In genomic region chr1:187959062-187959461, GRCh38 we compare ENCODE assay signal across 16 cellular contexts.
DNase-seq lines count a peak whose midpoint lies in the region; ATAC-seq, FAIRE-seq and TF ChIP-seq lines count a peak whose summit lies in the region.
"Had no signal": no experiment of that assay in that cellular context is flagged by ENCODE, and none has a peak within 500 bp of the region (broad histone marks: within the 10 kb centered on the region; RNA-seq: fewer than 3 reads in every experiment).

No MANE protein-coding gene starts in this region.

- POLR2A ChIA-PET in GM12878 (lab: Charles Lee): no interaction called here
- POLR2A ChIA-PET in activated CD4-positive, alpha-beta T cell treated with anti-CD3 and anti-CD28 coated beads for 36 hours (lab: Charles Lee): no interaction called here

- SMC1A ChIA-PET in GM12878 (lab: Charles Lee; ENCODE audit: uncharacterized antibody, unreplicated experiment): interaction anchor here (1.0 to 1.1 kb wide), 2 partner anchors 13 to 30 kb away, joined by 3 to 4 read pairs; no protein-coding TSS in a partner anchor

- 50% methylated on average over 3 of the region's 3 CpGs for whole genome bisulfite sequencing in GM12878 (ENCODE audit: insufficient coverage, insufficient replicate concordance, low lambda C conversion rate, missing lambda C conversion rate)

- no peak overlapping the region for H3K4me3 ChIP-seq in GM12878
- H3K4me3 ChIP-seq: BLaER1 treated with 17β-estradiol and CSF1 and Interleukin-3, amounts not matched to agents 10 nM and 100 nM had no signal

- H3K27me3 Mint-ChIP-seq in activated CD4-positive, alpha-beta T cell treated with anti-CD3 and anti-CD28 coated beads for 36 hours: no peaks in the 10 kb centered on the region
- H3K27me3 Mint-ChIP-seq: CD4-positive, CD25-positive, alpha-beta regulatory T cell had no signal

- no peak for TF ChIP-seq CTCF in D721Med (IDR thresholded peaks at IDR 0.05; ENCODE audit: insufficient read depth, missing control alignments)
- no peak for TF ChIP-seq CTCF in GM12878 (IDR thresholded peaks at IDR 0.05 in 2 of 3, conservative IDR thresholded peaks at IDR 0.05 in 1 of 3; ENCODE audit: control insufficient read depth in 2 of 3, extremely low read depth in 1 of 3, insufficient read depth in 1 of 3, low read depth in 3 of 3, low read length in 3 of 3)

- H3K9me3 ChIP-seq in GM12878 (replicated peaks; ENCODE audit: control insufficient read depth, insufficient read depth, low read length): no peaks in the 10 kb centered on the region

- H4K20me1 ChIP-seq in GM12878 (ENCODE audit: control insufficient read depth, insufficient read depth): no peaks in the 10 kb centered on the region
- H4K20me1 ChIP-seq: BLaER1 treated with 17β-estradiol and CSF1 and Interleukin-3, amounts not matched to agents 10 nM and 100 nM had no signal

- H3K36me3 ChIP-seq in GM12878 (ENCODE audit: control insufficient read depth in 2 of 2, insufficient read depth in 2 of 2, low read length in 1 of 2): no peaks in the 10 kb centered on the region
- H3K36me3 ChIP-seq: BLaER1 treated with 17β-estradiol and CSF1 and Interleukin-3, amounts not matched to agents 10 nM and 100 nM had no signal

- H3K9me3 Mint-ChIP-seq in activated CD4-positive, alpha-beta T cell treated with anti-CD3 and anti-CD28 coated beads for 36 hours (ENCODE audit: low read depth): peaks cover 3% of the 10 kb centered on the region

- H3K27ac ChIP-seq in GM12878 (ENCODE audit: control insufficient read depth, insufficient read depth): no peak overlapping the region
- H3K27ac ChIP-seq: BLaER1 treated with 17β-estradiol and CSF1 and Interleukin-3, amounts not matched to agents 10 nM and 100 nM had no signal

- in situ Hi-C loops in GM12878 (cut with MboI): no loop called here

- H3K4me2 ChIP-seq in GM12878 (ENCODE audit: control insufficient read depth, insufficient read depth): no peak overlapping the region
- H3K4me2 ChIP-seq: BLaER1 treated with 17β-estradiol and CSF1 and Interleukin-3, amounts not matched to agents 10 nM and 100 nM had no signal

- DNase-seq in D721Med (ENCODE audit: insufficient read length, low spot score) (no peak), MV-4-11 (lab: John Stamatoyannopoulos, UW) (peak; percentile 6), GM12878 (ENCODE audit: low read depth, low spot score) (no peak), GM12892 (ENCODE audit: insufficient read length) (no peak)
- no peak for DNase-seq in activated CD4-positive, alpha-beta T cell treated with anti-CD3 and anti-CD28 coated beads for 36 hours
- DNase-seq: 8988T; ACHN; CD4-positive, CD25-positive, alpha-beta regulatory T cell; DMS 273 treated with DMSO at 0.1 percent for 48 hours; GOT3; H9; IMR-90; KBM-7 had no signal

- intact Hi-C loops in GM12878 (cut with micrococcal nuclease; ENCODE audit: unreplicated experiment): no loop called here
- intact Hi-C loops in activated CD4-positive, alpha-beta T cell treated with anti-CD3 and anti-CD28 coated beads for 36 hours (cut with DNase I, micrococcal nuclease): no loop called here

- no peaks in the 10 kb centered on the region for H3K4me1 ChIP-seq in GM12878 (ENCODE audit: control insufficient read depth, insufficient read depth, low read length)
- H3K4me1 ChIP-seq: BLaER1 treated with 17β-estradiol and CSF1 and Interleukin-3, amounts not matched to agents 10 nM and 100 nM had no signal

- TF ChIP-seq RAD21 in GM12878 (IDR thresholded peaks at IDR 0.05; ENCODE audit: insufficient read depth, low read depth, low read length): no peak

- no peaks in the 10 kb centered on the region for H3K4me1 Mint-ChIP-seq in activated CD4-positive, alpha-beta T cell treated with anti-CD3 and anti-CD28 coated beads for 36 hours
- H3K4me1 Mint-ChIP-seq: CD4-positive, CD25-positive, alpha-beta regulatory T cell had no signal

- H3K27ac Mint-ChIP-seq in activated CD4-positive, alpha-beta T cell treated with anti-CD3 and anti-CD28 coated beads for 36 hours: no peak overlapping the region
- H3K27ac Mint-ChIP-seq: CD4-positive, CD25-positive, alpha-beta regulatory T cell; H9 had no signal

- H2AFZ ChIP-seq in GM12878 (ENCODE audit: control insufficient read depth, low read depth, low read length): no peak overlapping the region

- peak; percentile 75 for FAIRE-seq in D721Med (lab: Jason Lieb, UNC)
- no peak for FAIRE-seq in GM12878 (lab: Jason Lieb, UNC)
- no peak for FAIRE-seq in GM12892 (lab: Jason Lieb, UNC)

- no peak overlapping the region for H3K9ac ChIP-seq in GM12878 (ENCODE audit: control insufficient read depth, insufficient read depth, low read length)
- H3K9ac ChIP-seq: BLaER1 treated with 17β-estradiol and CSF1 and Interleukin-3, amounts not matched to agents 10 nM and 100 nM had no signal

- no peaks in the 10 kb centered on the region for H3K36me3 Mint-ChIP-seq in activated CD4-positive, alpha-beta T cell treated with anti-CD3 and anti-CD28 coated beads for 36 hours (ENCODE audit: low read depth)
- H3K36me3 Mint-ChIP-seq: CD4-positive, CD25-positive, alpha-beta regulatory T cell had no signal

- H3K4me3 Mint-ChIP-seq in activated CD4-positive, alpha-beta T cell treated with anti-CD3 and anti-CD28 coated beads for 36 hours: no peak overlapping the region
- H3K4me3 Mint-ChIP-seq: CD4-positive, CD25-positive, alpha-beta regulatory T cell; H9 had no signal

- RAD21 ChIA-PET in GM12878 (lab: Charles Lee; ENCODE audit: unreplicated experiment): no interaction called here

- CTCF ChIA-PET in GM12878 (lab: Yijun Ruan, JAX): interaction anchor here (1.3 kb wide), 1 partner anchor 31 kb away, joined by 4 read pairs; no protein-coding TSS in a partner anchor
- CTCF ChIA-PET in activated CD4-positive, alpha-beta T cell treated with anti-CD3 and anti-CD28 coated beads for 36 hours (lab: Charles Lee): no interaction called here

- ATAC-seq in GM18868 (IDR thresholded peaks at IDR 0.05; ENCODE audit: unreplicated experiment) (peak; percentile 88), GM12878 (peak; percentile 82), SK-N-SH treated with all-trans-retinoic acid at 6 μM for 48 hours (no peak)
- ATAC-seq in activated CD4-positive, alpha-beta T cell treated with anti-CD3 and anti-CD28 coated beads for 36 hours: no peak

- no peaks in the 10 kb centered on the region for H3K79me2 ChIP-seq in GM12878 (ENCODE audit: control insufficient read depth, insufficient read depth, low read length)

- TF ChIP-seq POLR2A in GM12878 (IDR thresholded peaks at IDR 0.05; ENCODE audit: low read depth, low read length) (no peak), GM12892 (IDR thresholded peaks at IDR 0.05; ENCODE audit: low read depth, low read length) (no peak)

- no TSS peak for BruUV-seq in GM12878 (replicated peaks; lab: Mats Ljungman, UMichigan)

- no peak for TF ChIP-seq EP300 in GM12878 (IDR thresholded peaks at IDR 0.05; ENCODE audit: borderline replicate concordance in 1 of 2, control insufficient read depth in 1 of 2, low read depth in 2 of 2, low read length in 2 of 2)

- no peaks in the 10 kb centered on the region for H3K27me3 ChIP-seq in GM12878 (replicated peaks in 1 of 2; ENCODE audit: control insufficient read depth in 2 of 2, insufficient read depth in 2 of 2, low read length in 1 of 2)
- H3K27me3 ChIP-seq: BLaER1 treated with 17β-estradiol and CSF1 and Interleukin-3, amounts not matched to agents 10 nM and 100 nM had no signal

TF ChIP-seq in GM12878, 131 proteins besides CTCF, POLR2A, EP300 and RAD21 (continues in another document):
- TF ChIP-seq POLR2AphosphoS2 (IDR thresholded peaks at IDR 0.05; ENCODE audit: low read depth, low read length) (no peak), EGR1 (IDR thresholded peaks at IDR 0.05; ENCODE audit: borderline replicate concordance in 1 of 2, low read depth in 2 of 2, low read length in 2 of 2) (no peak), TCF7 (IDR thresholded peaks at IDR 0.05; ENCODE audit: borderline replicate concordance) (no peak), GATAD2B (conservative IDR thresholded peaks at IDR 0.05; ENCODE audit: low read depth) (no peak), MTA2 (IDR thresholded peaks at IDR 0.05; ENCODE audit: low read depth) (peak; percentile 54), SMARCA5 (IDR thresholded peaks at IDR 0.05) (no peak)

TF ChIP-seq in SK-N-SH treated with all-trans-retinoic acid at 6 μM for 48 hours, 23 proteins besides CTCF, POLR2A, EP300 and RAD21:
- TF ChIP-seq RARB (CRISPR knock-in tag; IDR thresholded peaks at IDR 0.05) (no peak), ZFP30 (CRISPR knock-in tag; IDR thresholded peaks at IDR 0.05) (no peak), POU6F1 (CRISPR knock-in tag; IDR thresholded peaks at IDR 0.05; ENCODE audit: borderline replicate concordance, low read depth) (no peak), ZC3H10 (CRISPR knock-in tag; IDR thresholded peaks at IDR 0.05) (no peak), TOX (CRISPR knock-in tag; IDR thresholded peaks at IDR 0.05; ENCODE audit: borderline replicate concordance) (no peak)

Comparison
In these comparisons a context has a peak if more than half of its experiments do, and no peak if none do; other contexts are left out.
1. ATAC-seq: peak in GM18868 (single experiment) and GM12878 (single experiment); none in SK-N-SH treated with all-trans-retinoic acid at 6 μM for 48 hours (single experiment) and activated CD4-positive, alpha-beta T cell treated with anti-CD3 and anti-CD28 coated beads for 36 hours (single experiment).